Comparison of ENCODE assay signal across 8 cellular contexts in the genomic region with DNA sequence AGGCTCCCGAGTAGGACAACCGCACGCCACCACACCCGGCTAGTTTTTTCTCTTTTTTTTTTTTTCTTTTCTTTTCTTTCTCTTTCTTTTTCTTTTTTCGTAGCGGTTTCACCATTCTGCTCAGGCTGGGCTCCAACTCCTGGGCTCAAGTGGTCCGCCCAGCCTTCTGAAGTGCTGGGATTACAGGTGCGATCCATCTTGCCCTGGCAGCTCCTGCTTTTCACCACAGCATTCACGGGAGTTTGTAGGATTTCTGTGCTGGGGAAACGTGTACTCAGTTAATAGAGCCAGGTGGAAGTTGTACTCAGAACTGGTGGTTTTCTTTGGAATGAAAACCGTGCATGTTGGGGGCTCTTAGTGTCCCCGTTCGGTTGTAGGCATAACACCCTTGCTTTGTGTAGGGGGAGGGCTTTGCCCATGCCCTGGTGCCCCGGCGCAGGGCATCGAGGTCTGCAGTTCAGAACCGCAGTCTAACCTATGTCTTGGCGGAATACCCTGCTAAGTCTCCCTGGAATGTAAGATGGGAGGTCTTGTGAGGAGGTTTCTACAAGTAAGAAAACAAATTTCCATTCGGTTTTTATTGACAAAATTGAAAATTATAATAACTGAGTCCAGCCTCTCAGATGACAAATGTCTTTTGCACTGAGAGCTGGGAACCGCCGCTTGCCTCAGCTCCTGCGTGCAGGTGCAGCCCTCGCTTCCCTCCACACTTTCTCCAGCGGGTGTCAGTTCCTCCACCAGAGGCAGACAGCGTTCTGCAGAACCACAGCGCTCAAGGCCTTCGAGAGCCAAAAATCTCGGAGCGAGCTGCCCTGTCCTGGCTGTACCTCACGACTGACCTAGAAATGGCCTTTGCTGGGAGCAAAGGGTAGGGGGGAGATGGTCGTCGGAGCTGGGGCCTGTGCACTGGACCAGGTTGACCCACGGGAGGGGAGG. TPM values are rescaled to one million over a fixed set of nuclear protein-coding genes. Genes with fewer than 3 reads are reported as not detected.
DNase-seq lines count a peak whose midpoint lies in the region; ATAC-seq, FAIRE-seq and TF ChIP-seq lines count a peak whose summit lies in the region.
"Not testable (repeated sequence)": the region's sequence is repeated elsewhere in the genome, so short reads cannot be mapped to it uniquely, and the experiment has no call there.
"Had no signal": no experiment of that assay in that cellular context is flagged by ENCODE, and none has a peak within 500 bp of the region (broad histone marks: within the 10 kb centered on the region; RNA-seq: fewer than 3 reads in every experiment).

No MANE protein-coding gene starts in this region.

- not testable (repeated sequence) for BruUV-seq in HepG2 (replicated peaks; lab: Mats Ljungman, UMichigan)

- H3K9me3 ChIP-seq in Peyer's patch; effector memory CD4-positive, alpha-beta T cell (ENCODE audit: control insufficient read depth, low read length); HepG2 (ENCODE audit: low read length); sigmoid colon: not testable (repeated sequence)

- not testable (repeated sequence) for H4K20me1 ChIP-seq in HepG2 (ENCODE audit: insufficient read depth, low read length)

- not testable (repeated sequence) for H3K36me3 ChIP-seq in Peyer's patch; effector memory CD4-positive, alpha-beta T cell (ENCODE audit: control insufficient read depth, insufficient read depth, low read length); HepG2 (replicated peaks in 1 of 2; ENCODE audit: control insufficient read depth in 1 of 2, insufficient read depth in 2 of 2, low read length in 2 of 2); sigmoid colon

- intact Hi-C loops in HepG2 (cut with micrococcal nuclease; ENCODE audit: unreplicated experiment); sigmoid colon (cut with DNase I): not testable (repeated sequence)

- H3K27ac ChIP-seq in Peyer's patch (peak overlapping the region in 3 of 4 donors; percentile 77 to 91 (median 77)), sigmoid colon (peak overlapping the region; percentile 79 to 81 (median 80))
- peak overlapping the region; percentile 82 for H3K27ac ChIP-seq in effector memory CD4-positive, alpha-beta T cell (ENCODE audit: insufficient read depth, low read length, poor library complexity, severe bottlenecking)
- H3K27ac ChIP-seq in HepG2 (ENCODE audit: extremely low read length, insufficient read depth, low read length): not testable (repeated sequence)

- in situ Hi-C loops in HepG2 (cut with HindIII; ENCODE audit: extremely low pct_ligation_motif_present, low pct_unique_long_range_greater_than_20kb): not testable (repeated sequence)

- not testable (repeated sequence) for H2AFZ ChIP-seq in HepG2 (ENCODE audit: low read length)

- under 1% methylated on average over 7 of the region's 33 CpGs for WGBS in HepG2 (ENCODE audit: low lambda C conversion rate)
- 5 to 14% methylated on average over 23 to 26 of the region's 33 CpGs for WGBS in sigmoid colon, 2 donors

- peak; percentile 38 for ATAC-seq in GM19395 (IDR thresholded peaks at IDR 0.05; ENCODE audit: unreplicated experiment)
- peak; percentile 23 for ATAC-seq in HG03064 (IDR thresholded peaks at IDR 0.05; ENCODE audit: low read depth, unreplicated experiment)
- peak; percentile 42 for ATAC-seq in HepG2

- not testable (repeated sequence) for TF ChIP-seq RAD21 in HepG2 (CRISPR knock-in tag; IDR thresholded peaks at IDR 0.05)

- H3K27me3 ChIP-seq in Peyer's patch; effector memory CD4-positive, alpha-beta T cell (replicated peaks; ENCODE audit: control insufficient read depth, insufficient read depth, low read length, poor library complexity, severe bottlenecking); HepG2 (ENCODE audit: control insufficient read depth in 1 of 2, insufficient read depth in 2 of 2, low read length in 2 of 2); sigmoid colon: not testable (repeated sequence)

- H3K79me2 ChIP-seq in HepG2 (ENCODE audit: insufficient read depth, low read length): not testable (repeated sequence)

- not testable (repeated sequence) for TF ChIP-seq CTCF in Peyer's patch (IDR thresholded peaks at IDR 0.05); HepG2 (CRISPR knock-in tag; IDR thresholded peaks at IDR 0.05); sigmoid colon (IDR thresholded peaks at IDR 0.05)

- not testable (repeated sequence) for FAIRE-seq in HepG2 (lab: Jason Lieb, UNC)

- not testable (repeated sequence) for H3K4me1 ChIP-seq in Peyer's patch; effector memory CD4-positive, alpha-beta T cell (ENCODE audit: control insufficient read depth, insufficient read depth, low read length, poor library complexity, severe bottlenecking); HepG2 (ENCODE audit: insufficient read depth, low read length); sigmoid colon

- CTCF ChIA-PET in HepG2 (lab: Yijun Ruan, JAX; ENCODE audit: low intra/inter-chr PET ratio, low total read pairs): not testable (repeated sequence)

- peak in 1 of 2 donors; percentile 23 for TF ChIP-seq POLR2A in Peyer's patch (IDR thresholded peaks at IDR 0.05)
- not testable (repeated sequence) for TF ChIP-seq POLR2A in HepG2 (IDR thresholded peaks at IDR 0.05; ENCODE audit: insufficient read depth in 1 of 2, low read depth in 2 of 2, low read length in 2 of 2); sigmoid colon (IDR thresholded peaks at IDR 0.05)

- DNase-seq in Peyer's patch (peak in 2 of 3 donors; percentile 34 to 58), sigmoid colon (peak; percentile 52)
- peak; percentile 40 for DNase-seq in activated T-cell treated with anti-CD3 and anti-CD28 coated beads, Interleukin-2, amount 50 U/mL, for 1 hour
- DNase-seq in effector memory CD4-positive, alpha-beta T cell: peak in 2 of 3 donors; percentile 6 to 23
- not testable (repeated sequence) for DNase-seq in HepG2 (ENCODE audit: low spot score)

- POLR2A ChIA-PET in HepG2 (lab: Yijun Ruan, JAX): interaction anchor here (1.1 kb wide), 1 partner anchor 757 kb away, joined by 5 read pairs; no protein-coding TSS in a partner anchor

- not testable (repeated sequence) for TF ChIP-seq EP300 in HepG2 (IDR thresholded peaks at IDR 0.05; ENCODE audit: low read depth in 2 of 2, low read length in 2 of 2); HepG2 (CRISPR knock-in tag; IDR thresholded peaks at IDR 0.05; ENCODE audit: borderline replicate concordance); sigmoid colon (IDR thresholded peaks at IDR 0.05)

- H3K4me3 ChIP-seq in Peyer's patch (peak overlapping the region; percentile 27 to 55 (median 42)), HepG2 (replicated peaks in 1 of 3; ENCODE audit: insufficient read depth in 1 of 3, low read depth in 2 of 3, low read length in 3 of 3) (peak overlapping the region in 2 of 3 experiments; percentile 20 to 46; a peak in 3 of 6 replicates), sigmoid colon (peak overlapping the region; percentile 32 to 58 (median 49))
- peak overlapping the region; percentile 52 for H3K4me3 ChIP-seq in effector memory CD4-positive, alpha-beta T cell (ENCODE audit: insufficient read depth, low read depth, low read length, poor library complexity, severe bottlenecking)

- peak overlapping the region; percentile 43; the same call in 1 of the 2 replicates for H3K9ac ChIP-seq in HepG2 (ENCODE audit: insufficient read depth, low read depth, low read length)

- peak overlapping the region; percentile 32 for H3K4me2 ChIP-seq in HepG2 (ENCODE audit: low read depth, low read length)

RNA-seq across cellular contexts. Expression of a gene that starts 40.0 kb away (rescaled TPM):
- not detected for total RNA-seq in Peyer's patch
- not detected in 2 replicates for total RNA-seq in HepG2 (2016; rRNA removed; fragmentation: Illumina TruSeq; extraction: Trizol)
- not detected in 2 replicates for total RNA-seq in HepG2 (2016; cell fraction: cytosol; rRNA removed; fragmentation: Illumina TruSeq; extraction: Trizol; ENCODE audit: low read depth)
- total RNA-seq in HepG2 (2016; cell fraction: insoluble cytoplasmic fraction; rRNA removed; fragmentation: Illumina TruSeq; extraction: Trizol): not detected in 2 replicates
- not detected in 2 replicates for total RNA-seq in HepG2 (2016; cell fraction: membrane; rRNA removed; fragmentation: Illumina TruSeq; extraction: Trizol)
- not detected in 2 replicates for total RNA-seq in HepG2 (2016; cell fraction: nucleus; rRNA removed; fragmentation: Illumina TruSeq; extraction: Trizol)
- not detected in 2 replicates for polyA plus RNA-seq in HepG2 (2011; rRNA removed)
- not detected in 2 replicates for polyA plus RNA-seq in HepG2 (2011; cell fraction: cytosol; rRNA removed)
- not detected in 2 replicates for polyA plus RNA-seq in HepG2 (2011; cell fraction: nucleus; rRNA removed)
- not detected in 2 replicates for polyA plus RNA-seq in HepG2 (2012)
- not detected in 2 replicates for polyA plus RNA-seq in HepG2 (2016; cell fraction: cytosol; fragmentation: Illumina TruSeq; extraction: Trizol; ENCODE audit: low read depth)
- not detected in 2 replicates for polyA plus RNA-seq in HepG2 (2016; cell fraction: insoluble cytoplasmic fraction; fragmentation: Illumina TruSeq; extraction: Trizol; ENCODE audit: low read depth)
- polyA plus RNA-seq in HepG2 (2016; cell fraction: membrane; fragmentation: Illumina TruSeq; extraction: Trizol; ENCODE audit: low read depth): not detected in 2 replicates
- not detected in 2 replicates for polyA plus RNA-seq in HepG2 (2016; cell fraction: nucleus; fragmentation: Illumina TruSeq; extraction: Trizol; ENCODE audit: insufficient read depth, low read depth)
- polyA minus RNA-seq in HepG2 (2011; rRNA and poly(A)+ RNA removed; ENCODE audit: low replicate concordance): not detected in 2 replicates
- not detected in 2 replicates for polyA minus RNA-seq in HepG2 (2011; cell fraction: cytosol; rRNA and poly(A)+ RNA removed)
- not detected in 2 replicates for polyA minus RNA-seq in HepG2 (2011; cell fraction: nucleus; rRNA and poly(A)+ RNA removed)
- total RNA-seq in sigmoid colon: not detected
- not detected for polyA plus RNA-seq in sigmoid colon
- polyA plus RNA-seq: small intestine had no signal
